In genomic region chr11:11510939-11511338, GRCh38 we compare ENCODE assay signal across 11 cellular contexts.
DNase-seq lines count a peak whose midpoint lies in the region; ATAC-seq lines count a peak whose summit lies in the region.
"Had no signal": no experiment of that assay in that cellular context is flagged by ENCODE, and none has a peak within 500 bp of the region (broad histone marks: within the 10 kb centered on the region; RNA-seq: fewer than 3 reads in every experiment).

No MANE protein-coding gene starts in this region.

- DNase-seq in GOT3 (lab: John Stamatoyannopoulos, UW) (peak; percentile 10), NCI-H345 treated with DMSO at 0.1 percent for 48 hours (lab: John Stamatoyannopoulos, UW; ENCODE audit: unreplicated experiment) (peak; percentile 96), occipital lobe (lab: John Stamatoyannopoulos, UW) (peak; percentile 42), HK-2 (ENCODE audit: unreplicated experiment) (no peak)
- no peak for DNase-seq in activated CD4-positive, alpha-beta T cell treated with anti-CD3 and anti-CD28 coated beads for 48 hours
- DNase-seq: activated CD4-positive, alpha-beta T cell treated with anti-CD3 and anti-CD28 coated beads, Interleukin-2, amount 50 U/mL, for 48 hours; cortex of kidney; stimulated activated CD4-positive, alpha-beta T cell treated with anti-CD3 and anti-CD28 coated beads, Interleukin-4, amount 100 ng/mL, for 1 hour had no signal

- ATAC-seq in esophagus mucosa: peak; percentile 48
- ATAC-seq in HG03520 (IDR thresholded peaks at IDR 0.05; ENCODE audit: unreplicated experiment): no peak
- no peak for ATAC-seq in GM19452 (IDR thresholded peaks at IDR 0.05; ENCODE audit: unreplicated experiment)

Comparison
In these comparisons a context has a peak if more than half of its experiments do, and no peak if none do; other contexts are left out.
1. DNase-seq: peak in GOT3 (single experiment), NCI-H345 treated with DMSO at 0.1 percent for 48 hours (single experiment) and occipital lobe (single experiment); none in HK-2 (single experiment) and activated CD4-positive, alpha-beta T cell treated with anti-CD3 and anti-CD28 coated beads for 48 hours (single experiment).